ENCODE assay signal across 23 cellular contexts in genomic region chr12:27104546-27104945, GRCh38. TPM values are rescaled to one million over a fixed set of nuclear protein-coding genes. Genes with fewer than 3 reads are reported as not detected.
A peak's percentile ranks its signal among the peaks of the same experiment; 100 is the strongest.
DNase-seq lines count a peak whose midpoint lies in the region; ATAC-seq and TF ChIP-seq lines count a peak whose summit lies in the region.
"Had no signal": no experiment of that assay in that cellular context is flagged by ENCODE, and none has a peak within 500 bp of the region (broad histone marks: within the 10 kb centered on the region; RNA-seq: fewer than 3 reads in every experiment).

No MANE protein-coding gene starts in this region.

- DNase-seq in HFFc6: peak; percentile 23
- DNase-seq in astrocyte of the cerebellum (ENCODE audit: low read depth): peak; percentile 9
- DNase-seq in islet precursor cell: peak; percentile 60
- no peak for DNase-seq in upper lobe of right lung
- no peak for DNase-seq in NCI-H2029 treated with DMSO at 0.1 percent for 48 hours (lab: John Stamatoyannopoulos, UW)
- no peak for DNase-seq in adrenal gland
- no peak for DNase-seq in KBM-7
- DNase-seq: CD4-positive, alpha-beta T cell; EL; MG63; NCI-H1048; NCI-H1436 treated with DMSO at 0.1 percent for 48 hours; NCI-H2029; NCI-H2171; NCI-H526; PC-3; RPMI8226; SIG-M5 had no signal

- H3K9me3 ChIP-seq in upper lobe of right lung (no peaks in the 10 kb centered on the region), adrenal gland (replicated peaks in 1 of 3) (no peaks in the 10 kb centered on the region)
- H3K9me3 ChIP-seq: MG63 had no signal

- no peaks in the 10 kb centered on the region for H3K9me3 Mint-ChIP-seq in HFFc6
- H3K9me3 Mint-ChIP-seq: CD4-positive, alpha-beta T cell had no signal

- TF ChIP-seq POLR2A in adrenal gland (IDR thresholded peaks at IDR 0.05): no peak

- H3K4me3 Mint-ChIP-seq in HFFc6: no peak overlapping the region
- H3K4me3 Mint-ChIP-seq: CD4-positive, alpha-beta T cell had no signal

- no peaks in the 10 kb centered on the region; the same call in 1 of the 2 replicates for H3K27me3 Mint-ChIP-seq in HFFc6 (ENCODE audit: insufficient read depth)
- H3K27me3 Mint-ChIP-seq: CD4-positive, alpha-beta T cell had no signal

- H3K27me3 ChIP-seq in upper lobe of right lung (no peaks in the 10 kb centered on the region), adrenal gland (no peaks in the 10 kb centered on the region)
- H3K27me3 ChIP-seq: MG63 had no signal

- H3K36me3 Mint-ChIP-seq in HFFc6 (ENCODE audit: low read depth): no peaks in the 10 kb centered on the region

- H3K4me1 ChIP-seq in upper lobe of right lung: peaks cover 4% of the 10 kb centered on the region
- H3K4me1 ChIP-seq in adrenal gland (replicated peaks in 1 of 2): no peaks in the 10 kb centered on the region

- intact Hi-C loops in upper lobe of right lung (cut with DNase I) (no loop called here), adrenal gland (cut with DNase I) (no loop called here)

- no peak for TF ChIP-seq CTCF in HFFc6 (IDR thresholded peaks at IDR 0.05)
- no peak for TF ChIP-seq CTCF in astrocyte of the cerebellum (IDR thresholded peaks at IDR 0.05; ENCODE audit: low read depth, low read length, missing control alignments)
- TF ChIP-seq CTCF in upper lobe of right lung (IDR thresholded peaks at IDR 0.05): no peak
- TF ChIP-seq CTCF in adrenal gland (IDR thresholded peaks at IDR 0.05): no peak

- WGBS in adrenal gland, 4 donors: 47 to 75% (median 59%) methylated on average over 4 of the region's 4 CpGs

- ATAC-seq in upper lobe of right lung: peak; percentile 46
- ATAC-seq: HepG2, PC-3, SK-N-SH treated with all-trans-retinoic acid at 6 μM for 48 hours had no signal

- H3K27ac ChIP-seq in upper lobe of right lung (no peak overlapping the region), adrenal gland (no peak overlapping the region)
- H3K27ac ChIP-seq: KMS-11 had no signal

- no peaks in the 10 kb centered on the region for H3K36me3 ChIP-seq in upper lobe of right lung
- H3K36me3 ChIP-seq in adrenal gland (replicated peaks in 1 of 2): no peaks in the 10 kb centered on the region
- H3K36me3 ChIP-seq: MG63 had no signal

- in situ Hi-C loops in astrocyte of the cerebellum (cut with HindIII; ENCODE audit: low sequenced_read_pairs): no loop called here
- in situ Hi-C loops in KBM-7 (cut with MboI; ENCODE audit: low pct_unique_long_range_greater_than_20kb, low sequenced_read_pairs): no loop called here

- H3K27ac Mint-ChIP-seq in HFFc6: no peak overlapping the region
- H3K27ac Mint-ChIP-seq: CD4-positive, alpha-beta T cell had no signal

- H3K4me3 ChIP-seq in astrocyte of the cerebellum (ENCODE audit: low read depth, low read length) (no peak overlapping the region), upper lobe of right lung (no peak overlapping the region), adrenal gland (no peak overlapping the region)
- H3K4me3 ChIP-seq: MG63 had no signal

- H3K4me1 Mint-ChIP-seq in HFFc6 (ENCODE audit: low read depth): peaks cover 35% of the 10 kb centered on the region

RNA-seq across cellular contexts. Expression of gene C12orf71, which starts 22.2 kb away (rescaled TPM):
- total RNA-seq in HFFc6 (2021; fragmentation: NEBNext Ultra II Directional; extraction: Animal tissue kit (Norgen Biotek cat#: 25700)): not detected
- not detected for total RNA-seq in upper lobe of right lung
- not detected for total RNA-seq in adrenal gland
- not detected for polyA plus RNA-seq in adrenal gland
- total RNA-seq: CD4-positive, alpha-beta T cell; H1; HepG2; PC-3 had no signal
- polyA plus RNA-seq: BJ, H1, HepG2 had no signal

Comparison
In these comparisons a context has a peak if more than half of its experiments do, and no peak if none do; other contexts are left out.
1. DNase-seq: peak in HFFc6 (single experiment), astrocyte of the cerebellum (single experiment) and islet precursor cell (single experiment); none in upper lobe of right lung (single experiment), NCI-H2029 treated with DMSO at 0.1 percent for 48 hours (single experiment), adrenal gland (0 of 7) and KBM-7 (single experiment).